28 cellular contexts compared by ENCODE assay signal in the genomic region with DNA sequence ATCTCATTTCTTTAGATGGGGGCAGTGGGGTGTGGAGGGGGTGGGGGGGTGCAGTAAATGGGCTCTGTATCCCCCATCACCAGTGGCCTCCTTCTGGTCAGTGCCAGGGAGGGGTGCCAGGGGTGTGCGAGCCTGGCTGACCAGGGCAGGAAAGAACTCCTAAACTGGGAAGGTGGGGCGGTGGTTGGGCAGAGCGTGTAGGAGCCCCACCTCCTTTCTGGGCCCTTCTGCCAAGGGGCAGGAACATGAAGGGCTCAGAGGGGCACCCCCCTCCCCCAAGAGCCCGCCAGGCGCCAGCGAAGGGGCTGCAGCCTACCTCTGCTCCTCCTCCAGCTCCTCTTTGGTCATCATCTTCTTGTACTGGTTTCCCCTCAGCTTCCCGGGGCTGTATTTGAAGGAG. TPM values are rescaled to one million over a fixed set of nuclear protein-coding genes. Genes with fewer than 3 reads are reported as not detected.
DNase-seq lines count a peak whose midpoint lies in the region; ATAC-seq and TF ChIP-seq lines count a peak whose summit lies in the region.
"Had no signal": no experiment of that assay in that cellular context is flagged by ENCODE, and none has a peak within 500 bp of the region (broad histone marks: within the 10 kb centered on the region; RNA-seq: fewer than 3 reads in every experiment).

No MANE protein-coding gene starts in this region.

- no peak overlapping the region for H3K18ac ChIP-seq in mesenchymal stem cell (ENCODE audit: low read depth in 1 of 2, low read length in 2 of 2)

- no peak overlapping the region for H2AFZ ChIP-seq in mesenchymal stem cell (ENCODE audit: low read depth, low read length)

- intact Hi-C loops in cardiac septum (cut with DNase I) (loop anchor here (5.0 kb wide), 1 partner anchor 33 kb away; no protein-coding TSS in a partner anchor), left cardiac atrium (cut with DNase I) (loop anchor here in 1 of 2 donors (5.0 kb wide), 1 partner anchor 33 kb away; no protein-coding TSS in a partner anchor), esophagus muscularis mucosa (cut with DNase I) (loop anchor here (5.0 kb wide), 1 partner anchor 33 kb away; no protein-coding TSS in a partner anchor), thyroid gland (cut with DNase I) (loop anchor here (10.0 kb wide), 1 partner anchor 160 kb away; no protein-coding TSS in a partner anchor)

- H3K4me3 ChIP-seq in esophagus muscularis mucosa = no peak overlapping the region
- no peak overlapping the region for H3K4me3 ChIP-seq in mesenchymal stem cell (ENCODE audit: insufficient read depth in 1 of 2, low read depth in 1 of 2, low read length in 2 of 2)
- H3K4me3 ChIP-seq in thyroid gland (replicated peaks in 1 of 3) = no peak overlapping the region
- H3K4me3 ChIP-seq: K562, MG63, SJCRH30 had no signal

- no peak overlapping the region for H3K9ac ChIP-seq in mesenchymal stem cell (ENCODE audit: low read length)

- H2BK15ac ChIP-seq in mesenchymal stem cell (ENCODE audit: low read depth, poor library complexity, severe bottlenecking) = peak overlapping the region; percentile 31

- H3K23ac ChIP-seq in mesenchymal stem cell (ENCODE audit: low read length in 2 of 2) = no peak overlapping the region

- H3K4me1 ChIP-seq in esophagus muscularis mucosa (peaks cover 88 to 92% (median 90%) of the 10 kb centered on the region in 4 donors), mesenchymal stem cell (ENCODE audit: control insufficient read depth, insufficient read depth, low read depth, low read length) (peaks cover 70% of the 10 kb centered on the region), thyroid gland (peaks cover 31 to 78% of the 10 kb centered on the region in 2 donors)

- TF ChIP-seq CTCF in esophagus muscularis mucosa (IDR thresholded peaks at IDR 0.05) (no peak), thyroid gland (IDR thresholded peaks at IDR 0.05) (no peak)

- H2BK12ac ChIP-seq in mesenchymal stem cell (ENCODE audit: low read length in 2 of 2) = no peak overlapping the region

- DNase-seq in cardiac septum (ENCODE audit: low spot score) (peak; percentile 74), left cardiac atrium (no peak), esophagus muscularis mucosa (ENCODE audit: extremely low spot score) (no peak), mesenchymal stem cell (no peak), thyroid gland (no peak), OCI-M1 (lab: John Stamatoyannopoulos, UW) (no peak), NCI-H1092 treated with DMSO at 0.1 percent for 48 hours (lab: John Stamatoyannopoulos, UW) (no peak)
- DNase-seq: 8988T; Calu3; CD8-positive, alpha-beta memory T cell; DMS153; MG63; NCI-H1436; NCI-H187 treated with DMSO at 0.1 percent for 48 hours; NCI-H2107; NCI-H226; NCI-H510A treated with DMSO at 0.1 percent for 48 hours; NCI-H774; NK-92 treated with Interleukin-12 subunit alpha and Interleukin-12 subunit beta, amount 100 ng/mL, for 24 hours had no signal

- no peak overlapping the region for H4K91ac ChIP-seq in mesenchymal stem cell (ENCODE audit: low read length)

- 71% methylated on average over 6 of the region's 7 CpGs for WGBS in esophagus muscularis mucosa
- WGBS in mesenchymal stem cell = 95% methylated on average over 7 of the region's 7 CpGs
- WGBS in thyroid gland, 2 donors = 81 to 82% methylated on average over 2 to 7 of the region's 7 CpGs

- no peak overlapping the region for H3K4ac ChIP-seq in mesenchymal stem cell (ENCODE audit: low read depth in 1 of 2, low read length in 2 of 2)

- no peak for TF ChIP-seq EP300 in esophagus muscularis mucosa (IDR thresholded peaks at IDR 0.05)

- no peak overlapping the region for H2BK120ac ChIP-seq in mesenchymal stem cell (ENCODE audit: low read depth, low read length)

- TF ChIP-seq POLR2A in esophagus muscularis mucosa (IDR thresholded peaks at IDR 0.05; ENCODE audit: low read depth) (no peak), thyroid gland (IDR thresholded peaks at IDR 0.05) (no peak)

- H3K36me3 ChIP-seq in esophagus muscularis mucosa (peaks cover 8 to 65% (median 36%) of the 10 kb centered on the region in 4 donors), mesenchymal stem cell (ENCODE audit: control insufficient read depth in 1 of 2, insufficient read depth in 2 of 2, low read depth in 1 of 2, low read length in 2 of 2) (peaks cover 43 to 56% of the 10 kb centered on the region in 2 experiments), thyroid gland (peaks cover 15 to 21% of the 10 kb centered on the region in 2 donors)
- H3K36me3 ChIP-seq: SJCRH30 had no signal

- ATAC-seq in left cardiac atrium (no peak), HG03095 (IDR thresholded peaks at IDR 0.05; ENCODE audit: unreplicated experiment) (no peak)
- ATAC-seq: HepG2, K562, Panc1 had no signal

- H4K8ac ChIP-seq in mesenchymal stem cell (ENCODE audit: low read length) = no peak overlapping the region

- peak overlapping the region; percentile 37 for H2AK5ac ChIP-seq in mesenchymal stem cell (ENCODE audit: low read length, severe bottlenecking)

- H3K27ac ChIP-seq in esophagus muscularis mucosa (replicated peaks in 1 of 4) (peak overlapping the region; percentile 89 to 96 (median 92)), mesenchymal stem cell (ENCODE audit: low read length, poor library complexity, severe bottlenecking) (no peak overlapping the region), thyroid gland (peak overlapping the region in 2 of 3 donors; percentile 24 to 94)
- H3K27ac ChIP-seq: C4-2B, HL-60 had no signal

- H3K14ac ChIP-seq in mesenchymal stem cell (ENCODE audit: low read length in 2 of 2) = no peak overlapping the region

- H3K79me1 ChIP-seq in mesenchymal stem cell (replicated peaks; ENCODE audit: low read length, poor library complexity, severe bottlenecking) = peaks cover 38% of the 10 kb centered on the region

- H3K4me2 ChIP-seq in mesenchymal stem cell (ENCODE audit: low read length, poor library complexity, severe bottlenecking) = no peak overlapping the region

- H3K9me3 ChIP-seq in esophagus muscularis mucosa = no peaks in the 10 kb centered on the region
- H3K9me3 ChIP-seq in mesenchymal stem cell (ENCODE audit: control insufficient read depth, low read length) = no peaks in the 10 kb centered on the region
- H3K9me3 ChIP-seq in thyroid gland = no peaks in the 10 kb centered on the region
- H3K9me3 ChIP-seq: MG63, SJCRH30 had no signal

- H3K27me3 ChIP-seq in esophagus muscularis mucosa (no peaks in the 10 kb centered on the region), mesenchymal stem cell (ENCODE audit: control insufficient read depth in 1 of 2, insufficient read depth in 1 of 2, low read length in 2 of 2) (no peaks in the 10 kb centered on the region), thyroid gland (no peaks in the 10 kb centered on the region)
- H3K27me3 ChIP-seq: MG63, SJCRH30 had no signal

- H2BK5ac ChIP-seq in mesenchymal stem cell (ENCODE audit: low read depth, low read length, poor library complexity, severe bottlenecking) = no peak overlapping the region

RNA-seq across cellular contexts. Expression of gene MXRA7, which starts 26.0 kb away (rescaled TPM):
- total RNA-seq in cardiac septum = 666 TPM
- 100 to 1,000 TPM; 394 to 506 TPM for total RNA-seq in left cardiac atrium
- 100 to 1,000 TPM; 405 to 422 (median 411) TPM for total RNA-seq in esophagus muscularis mucosa
- polyA plus RNA-seq in mesenchymal stem cell (2013, experiment 1 of 2) = 167 TPM
- 173 TPM for polyA plus RNA-seq in mesenchymal stem cell (2013, experiment 2 of 2)
- 100 to 1,000 TPM; 362 to 576 (median 421) TPM for total RNA-seq in thyroid gland

RNA-seq across cellular contexts. Expression of gene ST6GALNAC1, which starts 41.2 kb away (rescaled TPM):
- total RNA-seq in cardiac septum (1.9 TPM), left cardiac atrium (1 to 10 TPM; 2.4 TPM), esophagus muscularis mucosa (1 to 10 TPM in 3 of 4 donors, under 1 TPM in 1; 0.83 to 4.9 (median 3.2) TPM), thyroid gland (1 to 10 TPM in 2 of 4 donors, under 1 TPM in 2; 0.29 to 7.0 (median 1.1) TPM)
- polyA plus RNA-seq in mesenchymal stem cell (2013, experiment 1 of 2) = not detected
- 0.03 TPM for polyA plus RNA-seq in mesenchymal stem cell (2013, experiment 2 of 2)
- total RNA-seq: Daoy, HepG2, LHCN-M2, SJCRH30 had no signal
- polyA plus RNA-seq: HepG2 had no signal

RNA-seq across cellular contexts. Expression of gene JMJD6, which starts 41.6 kb away (rescaled TPM):
- 60.7 TPM for total RNA-seq in cardiac septum
- 10 to 100 TPM; 44.9 to 55.3 TPM for total RNA-seq in left cardiac atrium
- total RNA-seq in esophagus muscularis mucosa = 10 to 100 TPM; 29.5 to 54.5 (median 49.5) TPM
- polyA plus RNA-seq in mesenchymal stem cell (2013, experiment 1 of 2) = 23.3 TPM
- polyA plus RNA-seq in mesenchymal stem cell (2013, experiment 2 of 2) = 24.1 TPM
- total RNA-seq in thyroid gland = 10 to 100 TPM; 12.2 to 24.2 (median 20.7) TPM

RNA-seq across cellular contexts. Expression of gene METTL23, which starts 41.9 kb away (rescaled TPM):
- total RNA-seq in cardiac septum (21.4 TPM), left cardiac atrium (10 to 100 TPM; 22.0 to 25.7 TPM), esophagus muscularis mucosa (10 to 100 TPM; 18.3 to 29.7 (median 23.0) TPM), thyroid gland (10 to 100 TPM; 33.6 to 58.3 (median 51.3) TPM)
- 35.5 TPM for polyA plus RNA-seq in mesenchymal stem cell (2013, experiment 1 of 2)
- 38.7 TPM for polyA plus RNA-seq in mesenchymal stem cell (2013, experiment 2 of 2)

RNA-seq across cellular contexts. Expression of gene SRSF2, which starts 52.4 kb away (rescaled TPM):
- 98.0 TPM for total RNA-seq in cardiac septum
- total RNA-seq in left cardiac atrium = 100 to 1,000 TPM in 1 of 2 donors, 10 to 100 TPM in 1; 78.1 to 108 TPM
- total RNA-seq in esophagus muscularis mucosa = 100 to 1,000 TPM; 133 to 173 (median 157) TPM
- polyA plus RNA-seq in mesenchymal stem cell (2013, experiment 1 of 2) = 127 TPM
- polyA plus RNA-seq in mesenchymal stem cell (2013, experiment 2 of 2) = 137 TPM
- 100 to 1,000 TPM; 269 to 614 (median 400) TPM for total RNA-seq in thyroid gland
